Comparison of ENCODE assay signal across 8 cellular contexts in genomic region chr7:133854739-133855138, GRCh38.
DNase-seq lines count a peak whose midpoint lies in the region; ATAC-seq and TF ChIP-seq lines count a peak whose summit lies in the region.

No MANE protein-coding gene starts in this region.

- peaks cover 9% of the 10 kb centered on the region for H3K4me1 ChIP-seq in DND-41 (ENCODE audit: insufficient read depth, low read length)

- H2AFZ ChIP-seq in DND-41 (ENCODE audit: low read depth, low read length), result no peak overlapping the region

- no peaks in the 10 kb centered on the region; the same call in 1 of the 2 replicates for H4K20me1 ChIP-seq in DND-41 (ENCODE audit: insufficient read depth, low read length)

- H3K9me3 ChIP-seq in DND-41 (ENCODE audit: insufficient read depth, low read length, severe bottlenecking), result peaks cover 4% of the 10 kb centered on the region

- H3K27ac ChIP-seq in DND-41 (ENCODE audit: low read length), result no peak overlapping the region

- H3K27me3 ChIP-seq in DND-41 (ENCODE audit: insufficient read depth, low read length, poor library complexity), result no peaks in the 10 kb centered on the region

- H3K4me2 ChIP-seq in DND-41 (ENCODE audit: insufficient read depth, low read length), result no peak overlapping the region

- H3K36me3 ChIP-seq in DND-41 (ENCODE audit: insufficient read depth, low read length), result peaks cover 4% of the 10 kb centered on the region; the same call in 1 of the 2 replicates

- peak; percentile 54; the same call in 1 of the 3 replicates for ATAC-seq in DND-41 (ENCODE audit: insufficient read depth, low read depth)
- ATAC-seq in GM18873 (IDR thresholded peaks at IDR 0.05; ENCODE audit: low FRiP score, unreplicated experiment), result no peak
- ATAC-seq in HG02588 (IDR thresholded peaks at IDR 0.05; ENCODE audit: unreplicated experiment), result no peak
- ATAC-seq in GM18517 (IDR thresholded peaks at IDR 0.05; ENCODE audit: unreplicated experiment), result no peak

- H3K4me3 ChIP-seq in DND-41 (ENCODE audit: low read depth in 1 of 2, low read length in 2 of 2) (no peak overlapping the region), LNCaP clone FGC (ENCODE audit: low read depth, low read length) (no peak overlapping the region)

- no peak overlapping the region for H3K9ac ChIP-seq in DND-41 (ENCODE audit: low read depth, low read length)

- H3K79me2 ChIP-seq in DND-41 (ENCODE audit: insufficient read depth, low read length), result no peaks in the 10 kb centered on the region

- DNase-seq in DND-41, result no peak
- peak; percentile 57 for DNase-seq in LNCaP clone FGC (ENCODE audit: low read depth)
- DNase-seq in SHP77 treated with DMSO at 0.1 percent for 48 hours (lab: John Stamatoyannopoulos, UW), result peak; percentile 48
- DNase-seq in germinal center (ENCODE audit: low spot score), result peak; percentile 13
- no peak for DNase-seq in activated T-cell treated with anti-CD3 and anti-CD28 coated beads, Interleukin-2, amount 50 U/mL, for 48 hours

- TF ChIP-seq CTCF in DND-41 (IDR thresholded peaks at IDR 0.05; ENCODE audit: borderline replicate concordance, extremely low read depth, low read length, poor library complexity, severe bottlenecking) (peak; percentile 51), LNCaP clone FGC (IDR thresholded peaks at IDR 0.05; ENCODE audit: control insufficient read depth, extremely low read depth, insufficient read depth) (peak; percentile 45; the same call in 1 of the 2 replicates)

Comparison
In these comparisons a context has a peak if more than half of its experiments do, and no peak if none do; other contexts are left out.
1. DNase-seq: peak in LNCaP clone FGC (single experiment), SHP77 treated with DMSO at 0.1 percent for 48 hours (single experiment) and germinal center (single experiment); none in DND-41 (single experiment) and activated T-cell treated with anti-CD3 and anti-CD28 coated beads, Interleukin-2, amount 50 U/mL, for 48 hours (0 of 2).